16 cellular contexts compared by ENCODE assay signal in genomic region chr5:141516648-141517025, GRCh38. TPM values are rescaled to one million over a fixed set of nuclear protein-coding genes. Genes with fewer than 3 reads are reported as not detected.
A peak's percentile ranks its signal among the peaks of the same experiment; 100 is the strongest.
DNase-seq lines count a peak whose midpoint lies in the region; ATAC-seq, FAIRE-seq and TF ChIP-seq lines count a peak whose summit lies in the region.
"Had no signal": no experiment of that assay in that cellular context is flagged by ENCODE, and none has a peak within 500 bp of the region (broad histone marks: within the 10 kb centered on the region; RNA-seq: fewer than 3 reads in every experiment).

No MANE protein-coding gene starts in this region.

- no peak overlapping the region; the same call in 1 of the 2 replicates for H2BK15ac ChIP-seq in H1 (ENCODE audit: low read length)

- no peak overlapping the region for H3K4me3 Mint-ChIP-seq in activated naive CD4-positive, alpha-beta T cell treated with anti-CD3 and anti-CD28 coated beads for 36 hours
- no peak overlapping the region for H3K4me3 Mint-ChIP-seq in natural killer cell treated with Interleukin-12 subunit alpha and Interleukin-12 subunit beta and Interleukin-15 and Interleukin-18, amount 100 ng/mL, for 72 hours
- H3K4me3 Mint-ChIP-seq in activated CD4-positive, alpha-beta T cell treated with anti-CD3 and anti-CD28 coated beads, Interleukin-2, amount 10 ng/mL, durations not matched to agents 24 days and 14 days, result no peak overlapping the region

- H3K4me2 ChIP-seq in H1 (ENCODE audit: insufficient read depth in 1 of 2, low read depth in 2 of 2, low read length in 2 of 2), result no peak overlapping the region
- H3K4me2 ChIP-seq: A549 had no signal

- no peaks in the 10 kb centered on the region for H3K9me3 Mint-ChIP-seq in activated naive CD4-positive, alpha-beta T cell treated with anti-CD3 and anti-CD28 coated beads for 36 hours
- H3K9me3 Mint-ChIP-seq in activated naive CD4-positive, alpha-beta T cell treated with anti-CD3 and anti-CD28 coated beads, Interleukin-2, amount 50 U/mL, for 72 hours, result no peaks in the 10 kb centered on the region
- no peaks in the 10 kb centered on the region for H3K9me3 Mint-ChIP-seq in natural killer cell treated with Interleukin-12 subunit alpha and Interleukin-12 subunit beta and Interleukin-15 and Interleukin-18, amount 100 ng/mL, for 72 hours
- no peaks in the 10 kb centered on the region for H3K9me3 Mint-ChIP-seq in activated CD4-positive, alpha-beta T cell treated with anti-CD3 and anti-CD28 coated beads, Interleukin-2, amount 10 ng/mL, durations not matched to agents 24 days and 14 days

- H3K18ac ChIP-seq in H1 (ENCODE audit: extremely low read depth, low read length), result no peak overlapping the region

- no peaks in the 10 kb centered on the region for H4K20me1 ChIP-seq in H1 (replicated peaks in 1 of 2; ENCODE audit: control insufficient read depth in 1 of 2, insufficient read depth in 2 of 2, low read length in 2 of 2)

- H2BK120ac ChIP-seq in H1 (replicated peaks; ENCODE audit: low read depth, low read length), result no peak overlapping the region

- H3K27ac ChIP-seq in H1 (ENCODE audit: low read depth, low read length) (no peak overlapping the region), upper lobe of left lung (peak overlapping the region in 3 of 4 donors; percentile 57 to 92 (median 91))
- H3K27ac ChIP-seq: A549 had no signal

- H3K23ac ChIP-seq in H1 (ENCODE audit: insufficient read length), result no peak overlapping the region

- H2BK12ac ChIP-seq in H1 (ENCODE audit: low read depth, low read length), result no peak overlapping the region

- H4K91ac ChIP-seq in H1 (replicated peaks; ENCODE audit: insufficient read length, low read length), result no peak overlapping the region

- 97% methylated on average over 8 of the region's 8 CpGs; no CpG with 5 or more reads in 1 of the 2 experiments for WGBS in H1 (ENCODE audit: extremely low coverage in 1 of 2, insufficient coverage in 1 of 2, insufficient read length in 1 of 2, insufficient replicate concordance in 2 of 2, low coverage in 1 of 2, low lambda C conversion rate in 2 of 2, missing lambda C conversion rate in 1 of 2), 2 experiments
- 84 to 90% methylated on average over 3 to 8 of the region's 8 CpGs for WGBS in upper lobe of left lung, 2 donors

- no peak overlapping the region for H3K56ac ChIP-seq in H1 (replicated peaks; ENCODE audit: insufficient read length, low read depth, low read length)

- POLR2A ChIA-PET in H1 (lab: Charles Lee; ENCODE audit: partially characterized antibody), result interaction anchor here (1.0 to 5.1 kb wide), 3 partner anchors 23 to 70 kb away, joined by 3 to 33 read pairs (median 3); no protein-coding TSS in a partner anchor

- no peak for TF ChIP-seq POLR2A in H1 (IDR thresholded peaks at IDR 0.05; ENCODE audit: control extremely low read depth in 1 of 2, low read depth in 2 of 2, low read length in 2 of 2)
- no peak for TF ChIP-seq POLR2A in upper lobe of left lung (IDR thresholded peaks at IDR 0.05)

- H3K27ac Mint-ChIP-seq in activated naive CD4-positive, alpha-beta T cell treated with anti-CD3 and anti-CD28 coated beads for 36 hours, result peak overlapping the region; percentile 7
- H3K27ac Mint-ChIP-seq in activated naive CD4-positive, alpha-beta T cell treated with anti-CD3 and anti-CD28 coated beads, Interleukin-2, amount 50 U/mL, for 72 hours, result no peak overlapping the region
- peak overlapping the region; percentile 65 to 86 for H3K27ac Mint-ChIP-seq in natural killer cell treated with Interleukin-12 subunit alpha and Interleukin-12 subunit beta and Interleukin-15 and Interleukin-18, amount 100 ng/mL, for 72 hours
- H3K27ac Mint-ChIP-seq in activated CD4-positive, alpha-beta T cell treated with anti-CD3 and anti-CD28 coated beads, Interleukin-2, amount 10 ng/mL, durations not matched to agents 24 days and 14 days, result no peak overlapping the region

- H4K8ac ChIP-seq in H1 (ENCODE audit: extremely low read depth, insufficient read depth, low read length), result no peak overlapping the region

- CTCF ChIA-PET in activated naive CD4-positive, alpha-beta T cell treated with anti-CD3 and anti-CD28 coated beads for 36 hours (lab: Charles Lee), result interaction anchor here (0.8 to 8.9 kb wide), 4 partner anchors 7 to 95 kb away, joined by 3 to 96 read pairs (median 18); partner anchors contain the start of genes PCDHGA11 and PCDHGA12
- CTCF ChIA-PET in H1 (lab: Charles Lee; ENCODE audit: partially characterized antibody), result interaction anchor here (0.6 to 50.9 kb wide), 19 partner anchors 6 to 334 kb away, joined by 3 to 1236 read pairs (median 7); partner anchors contain the start of genes PCDHB10, PCDHB15, PCDHB16 and PCDHGA1

- FAIRE-seq in H1 (lab: Jason Lieb, UNC), result no peak
- FAIRE-seq: A549, bronchial epithelial cell, G401.6, K562 had no signal

- no peak overlapping the region for H3K9ac ChIP-seq in H1 (replicated peaks in 1 of 4; ENCODE audit: extremely low read depth in 1 of 4, low read depth in 3 of 4, low read length in 3 of 4)

- intact Hi-C loops in activated naive CD4-positive, alpha-beta T cell treated with anti-CD3 and anti-CD28 coated beads for 36 hours (cut with micrococcal nuclease), result no loop called here
- intact Hi-C loops in activated CD4-positive, alpha-beta T cell treated with anti-CD3 and anti-CD28 coated beads, Interleukin-2, amount 10 ng/mL, durations not matched to agents 24 days and 14 days (cut with micrococcal nuclease), result no loop called here

- H3K27me3 ChIP-seq in H1 (replicated peaks in 1 of 4; ENCODE audit: control insufficient read depth in 3 of 4, extremely low read depth in 1 of 4, insufficient read depth in 3 of 4, low read length in 3 of 4) (no peaks in the 10 kb centered on the region), upper lobe of left lung (no peaks in the 10 kb centered on the region)

- H2AK5ac ChIP-seq in H1 (ENCODE audit: low read depth, low read length), result no peak overlapping the region

- H3K36me3 ChIP-seq in H1 (ENCODE audit: control insufficient read depth in 2 of 4, insufficient read depth in 4 of 4, low read length in 3 of 4) (peaks cover 4 to 22% (median 16%) of the 10 kb centered on the region in 4 experiments), upper lobe of left lung (peaks cover 2 to 58% (median 23%) of the 10 kb centered on the region in 4 donors)

- H3K4me1 Mint-ChIP-seq in activated naive CD4-positive, alpha-beta T cell treated with anti-CD3 and anti-CD28 coated beads for 36 hours (ENCODE audit: low read depth), result peaks cover 40% of the 10 kb centered on the region
- H3K4me1 Mint-ChIP-seq in natural killer cell treated with Interleukin-12 subunit alpha and Interleukin-12 subunit beta and Interleukin-15 and Interleukin-18, amount 100 ng/mL, for 72 hours (ENCODE audit: low read depth in 2 of 2), result peaks cover 54 to 59% of the 10 kb centered on the region in 2 donors
- peaks cover 34% of the 10 kb centered on the region for H3K4me1 Mint-ChIP-seq in activated CD4-positive, alpha-beta T cell treated with anti-CD3 and anti-CD28 coated beads, Interleukin-2, amount 10 ng/mL, durations not matched to agents 24 days and 14 days

- TF ChIP-seq CTCF in H1 (IDR thresholded peaks at IDR 0.05; ENCODE audit: control extremely low read depth in 1 of 3, insufficient read depth in 1 of 3, low read depth in 1 of 3, low read length in 3 of 3), result no peak
- TF ChIP-seq CTCF in upper lobe of left lung (IDR thresholded peaks at IDR 0.05), result no peak

- H3K79me1 ChIP-seq in H1 (ENCODE audit: low read depth, low read length), result no peaks in the 10 kb centered on the region

- H3K4me1 ChIP-seq in H1 (replicated peaks in 1 of 4; ENCODE audit: control insufficient read depth in 3 of 4, insufficient read depth in 4 of 4, low read length in 3 of 4), result peaks cover 3 to 23% (median 9%) of the 10 kb centered on the region in 4 experiments
- H3K4me1 ChIP-seq in upper lobe of left lung, result peaks cover 64 to 83% (median 73%) of the 10 kb centered on the region in 4 donors

- H2BK20ac ChIP-seq in H1 (ENCODE audit: low read length), result no peak overlapping the region

- TF ChIP-seq EP300 in H1 (IDR thresholded peaks at IDR 0.05; ENCODE audit: borderline replicate concordance in 1 of 2, low read depth in 2 of 2, low read length in 2 of 2) (no peak), upper lobe of left lung (IDR thresholded peaks at IDR 0.05) (no peak)

- no peaks in the 10 kb centered on the region for H3K79me2 ChIP-seq in H1 (ENCODE audit: control insufficient read depth in 1 of 2, insufficient read depth in 2 of 2, low read length in 2 of 2)

- DNase-seq in activated naive CD4-positive, alpha-beta T cell treated with anti-CD3 and anti-CD28 coated beads for 36 hours, result no peak
- no peak for DNase-seq in activated naive CD4-positive, alpha-beta T cell treated with anti-CD3 and anti-CD28 coated beads, Interleukin-2, amount 50 U/mL, for 72 hours (ENCODE audit: low spot score in 2 of 2)
- DNase-seq in H1 (ENCODE audit: low read depth in 1 of 2, low spot score in 2 of 2), result no peak
- DNase-seq in natural killer cell treated with Interleukin-12 subunit alpha and Interleukin-12 subunit beta and Interleukin-15 and Interleukin-18, amount 100 ng/mL, for 72 hours (ENCODE audit: low spot score), result no peak
- DNase-seq in upper lobe of left lung, result peak in 1 of 2 donors; percentile 60
- no peak for DNase-seq in NCI-H2107 treated with DMSO at 0.1 percent for 48 hours (lab: John Stamatoyannopoulos, UW; ENCODE audit: unreplicated experiment)
- DNase-seq in activated CD4-positive, alpha-beta T cell treated with anti-CD3 and anti-CD28 coated beads, Interleukin-2, amount 10 ng/mL, durations not matched to agents 24 days and 14 days, result no peak
- no peak for DNase-seq in activated naive CD4-positive, alpha-beta T cell treated with anti-CD3 and anti-CD28 coated beads, Interleukin-2, amount 50 U/mL, for 16 hours
- DNase-seq: kidney glomerular epithelial cell, PC-3, retina had no signal

- H3K36me3 Mint-ChIP-seq in activated naive CD4-positive, alpha-beta T cell treated with anti-CD3 and anti-CD28 coated beads for 36 hours (ENCODE audit: low read depth), result peaks cover 31% of the 10 kb centered on the region
- H3K36me3 Mint-ChIP-seq in activated naive CD4-positive, alpha-beta T cell treated with anti-CD3 and anti-CD28 coated beads, Interleukin-2, amount 50 U/mL, for 72 hours, result peaks cover 24 to 47% of the 10 kb centered on the region in 2 donors
- peaks cover 21% of the 10 kb centered on the region for H3K36me3 Mint-ChIP-seq in natural killer cell treated with Interleukin-12 subunit alpha and Interleukin-12 subunit beta and Interleukin-15 and Interleukin-18, amount 100 ng/mL, for 72 hours
- H3K36me3 Mint-ChIP-seq in activated CD4-positive, alpha-beta T cell treated with anti-CD3 and anti-CD28 coated beads, Interleukin-2, amount 10 ng/mL, durations not matched to agents 24 days and 14 days (ENCODE audit: low read depth), result peaks cover 53% of the 10 kb centered on the region

- peaks cover 15% of the 10 kb centered on the region for H3K23me2 ChIP-seq in H1 (ENCODE audit: low read depth, low read length)

- H3K9me3 ChIP-seq in H1 (ENCODE audit: insufficient read depth in 2 of 2, low read depth in 1 of 2, low read length in 1 of 2) (no peaks in the 10 kb centered on the region), upper lobe of left lung (no peaks in the 10 kb centered on the region)
- H3K9me3 ChIP-seq: A549 had no signal

- no peak overlapping the region for H2AFZ ChIP-seq in H1 (ENCODE audit: low read length)

- H4K5ac ChIP-seq in H1 (ENCODE audit: insufficient read length, low read depth, low read length), result no peak overlapping the region

- no peak for ATAC-seq in activated naive CD4-positive, alpha-beta T cell treated with anti-CD3 and anti-CD28 coated beads, Interleukin-2, amount 50 U/mL, for 72 hours
- no peak for ATAC-seq in natural killer cell treated with Interleukin-12 subunit alpha and Interleukin-12 subunit beta and Interleukin-15 and Interleukin-18, amount 100 ng/mL, for 72 hours
- no peak for ATAC-seq in upper lobe of left lung (ENCODE audit: low FRiP score in 2 of 2)
- ATAC-seq: A549, esophagus mucosa, K562, PC-3 had no signal

- TF ChIP-seq RAD21 in H1 (IDR thresholded peaks at IDR 0.05 in 1 of 2, conservative IDR thresholded peaks at IDR 0.05 in 1 of 2; ENCODE audit: low read depth in 2 of 2, low read length in 2 of 2), result no peak

- no peaks in the 10 kb centered on the region for H3K27me3 Mint-ChIP-seq in activated naive CD4-positive, alpha-beta T cell treated with anti-CD3 and anti-CD28 coated beads for 36 hours (ENCODE audit: low read depth)
- H3K27me3 Mint-ChIP-seq in natural killer cell treated with Interleukin-12 subunit alpha and Interleukin-12 subunit beta and Interleukin-15 and Interleukin-18, amount 100 ng/mL, for 72 hours, result no peaks in the 10 kb centered on the region
- H3K27me3 Mint-ChIP-seq in activated CD4-positive, alpha-beta T cell treated with anti-CD3 and anti-CD28 coated beads, Interleukin-2, amount 10 ng/mL, durations not matched to agents 24 days and 14 days, result no peaks in the 10 kb centered on the region

- peak overlapping the region; percentile 49; the same call in 1 of the 2 replicates for H2BK5ac ChIP-seq in H1 (ENCODE audit: low read depth, low read length)

- H3K14ac ChIP-seq in H1 (ENCODE audit: insufficient read length), result no peak overlapping the region

- H3K4ac ChIP-seq in H1 (replicated peaks; ENCODE audit: insufficient read length, low read depth, low read length), result no peak overlapping the region

- H3K4me3 ChIP-seq in H1 (ENCODE audit: extremely low read depth in 1 of 4, insufficient read depth in 2 of 4, low read depth in 3 of 4, low read length in 4 of 4), result no peak overlapping the region
- no peak overlapping the region for H3K4me3 ChIP-seq in upper lobe of left lung
- H3K4me3 ChIP-seq: A549, K562 had no signal

RNA-seq across cellular contexts. Expression of gene PCDHGC5, which starts 27.8 kb away (rescaled TPM):
- not detected for total RNA-seq in activated naive CD4-positive, alpha-beta T cell treated with anti-CD3 and anti-CD28 coated beads for 36 hours
- not detected for total RNA-seq in activated naive CD4-positive, alpha-beta T cell treated with anti-CD3 and anti-CD28 coated beads, Interleukin-2, amount 50 U/mL, for 72 hours
- total RNA-seq in H1 (2021; fragmentation: NEBNext Ultra II Directional; extraction: Animal tissue kit (Norgen Biotek cat#: 25700)), result 0.78 and 1.1 TPM in 2 replicates
- polyA plus RNA-seq in H1 (2011; rRNA removed), result 0.41 and 0.66 TPM in 2 replicates
- 0.28 TPM for polyA plus RNA-seq in H1 (2011; cell fraction: cytosol; rRNA removed)
- polyA plus RNA-seq in H1 (2011; cell fraction: nucleus; rRNA removed), result 4.3 TPM
- 0.28 to 0.43 TPM (median 0.35 TPM) in 4 replicates for polyA plus RNA-seq in H1 (2012, experiment 1 of 2)
- 0.14 TPM for polyA plus RNA-seq in H1 (2012, experiment 2 of 2)
- polyA plus RNA-seq in H1 (2013, experiment 1 of 2), result 0.39 TPM
- polyA plus RNA-seq in H1 (2013, experiment 2 of 2), result 0.22 TPM
- 4.3 and 5.6 TPM in 2 replicates for polyA minus RNA-seq in H1 (2011; rRNA and poly(A)+ RNA removed)
- polyA minus RNA-seq in H1 (2011; cell fraction: cytosol; rRNA and poly(A)+ RNA removed), result 0.37 TPM
- 11.0 TPM for polyA minus RNA-seq in H1 (2011; cell fraction: nucleus; rRNA and poly(A)+ RNA removed)
- under 1 TPM in 1 of 2 donors, not detected in 1; 0.17 TPM for total RNA-seq in natural killer cell treated with Interleukin-12 subunit alpha and Interleukin-12 subunit beta and Interleukin-15 and Interleukin-18, amount 100 ng/mL, for 72 hours
- 10 to 100 TPM in 1 of 6 donors, 1 to 10 TPM in 3, under 1 TPM in 2; 0.61 to 11.5 (median 1.4) TPM for total RNA-seq in upper lobe of left lung
- not detected in 2 replicates for total RNA-seq in activated CD4-positive, alpha-beta T cell treated with anti-CD3 and anti-CD28 coated beads, Interleukin-2, amount 10 ng/mL, durations not matched to agents 24 days and 14 days
- total RNA-seq: K562 had no signal
- polyA plus RNA-seq: A549, K562 had no signal

RNA-seq across cellular contexts. Expression of gene PCDHGC4, which starts 31.8 kb away (rescaled TPM):
- not detected for total RNA-seq in activated naive CD4-positive, alpha-beta T cell treated with anti-CD3 and anti-CD28 coated beads for 36 hours
- not detected for total RNA-seq in activated naive CD4-positive, alpha-beta T cell treated with anti-CD3 and anti-CD28 coated beads, Interleukin-2, amount 50 U/mL, for 72 hours
- total RNA-seq in H1 (2021; fragmentation: NEBNext Ultra II Directional; extraction: Animal tissue kit (Norgen Biotek cat#: 25700)), result 2.4 and 2.6 TPM in 2 replicates
- 2.1 and 2.8 TPM in 2 replicates for polyA plus RNA-seq in H1 (2011; rRNA removed)
- polyA plus RNA-seq in H1 (2011; cell fraction: cytosol; rRNA removed), result 2.2 TPM
- polyA plus RNA-seq in H1 (2011; cell fraction: nucleus; rRNA removed), result 5.0 TPM
- 1.8 to 2.4 TPM (median 2.0 TPM) in 4 replicates for polyA plus RNA-seq in H1 (2012, experiment 1 of 2)
- polyA plus RNA-seq in H1 (2012, experiment 2 of 2), result 1.7 TPM
- 4.1 TPM for polyA plus RNA-seq in H1 (2013, experiment 1 of 2)
- 3.1 TPM for polyA plus RNA-seq in H1 (2013, experiment 2 of 2)
- polyA minus RNA-seq in H1 (2011; rRNA and poly(A)+ RNA removed), result 8.5 and 9.4 TPM in 2 replicates
- polyA minus RNA-seq in H1 (2011; cell fraction: cytosol; rRNA and poly(A)+ RNA removed), result 3.4 TPM
- 12.8 TPM for polyA minus RNA-seq in H1 (2011; cell fraction: nucleus; rRNA and poly(A)+ RNA removed)
- under 1 TPM in 1 of 2 donors, not detected in 1; 0.26 TPM for total RNA-seq in natural killer cell treated with Interleukin-12 subunit alpha and Interleukin-12 subunit beta and Interleukin-15 and Interleukin-18, amount 100 ng/mL, for 72 hours
- total RNA-seq in upper lobe of left lung, result 10 to 100 TPM in 1 of 6 donors, 1 to 10 TPM in 4, under 1 TPM in 1; 0.69 to 24.7 (median 1.8) TPM
- total RNA-seq in activated CD4-positive, alpha-beta T cell treated with anti-CD3 and anti-CD28 coated beads, Interleukin-2, amount 10 ng/mL, durations not matched to agents 24 days and 14 days, result not detected in 2 replicates
- polyA plus RNA-seq: K562 had no signal

RNA-seq across cellular contexts. Expression of gene PCDHGC3, which starts 40.9 kb away (rescaled TPM):
- under 1 TPM; 0.12 to 0.17 TPM for total RNA-seq in activated naive CD4-positive, alpha-beta T cell treated with anti-CD3 and anti-CD28 coated beads for 36 hours
- total RNA-seq in activated naive CD4-positive, alpha-beta T cell treated with anti-CD3 and anti-CD28 coated beads, Interleukin-2, amount 50 U/mL, for 72 hours, result under 1 TPM in 1 of 2 donors, not detected in 1; 0.19 TPM
- 18.6 and 19.6 TPM in 2 replicates for total RNA-seq in H1 (2021; fragmentation: NEBNext Ultra II Directional; extraction: Animal tissue kit (Norgen Biotek cat#: 25700))
- polyA plus RNA-seq in H1 (2011; rRNA removed), result 4.7 and 11.3 TPM in 2 replicates
- 4.5 TPM for polyA plus RNA-seq in H1 (2011; cell fraction: cytosol; rRNA removed)
- polyA plus RNA-seq in H1 (2011; cell fraction: nucleus; rRNA removed), result 7.3 TPM
- 25.4 to 29.6 TPM (median 28.0 TPM) in 4 replicates for polyA plus RNA-seq in H1 (2012, experiment 1 of 2)
- polyA plus RNA-seq in H1 (2012, experiment 2 of 2), result 27.0 TPM
- 56.3 TPM for polyA plus RNA-seq in H1 (2013, experiment 1 of 2)
- polyA plus RNA-seq in H1 (2013, experiment 2 of 2), result 50.4 TPM
- 8.8 and 9.8 TPM in 2 replicates for polyA minus RNA-seq in H1 (2011; rRNA and poly(A)+ RNA removed)
- 5.9 TPM for polyA minus RNA-seq in H1 (2011; cell fraction: cytosol; rRNA and poly(A)+ RNA removed)
- polyA minus RNA-seq in H1 (2011; cell fraction: nucleus; rRNA and poly(A)+ RNA removed), result 14.3 TPM
- 1 to 10 TPM in 1 of 2 donors, under 1 TPM in 1; 0.33 to 1.8 TPM for total RNA-seq in natural killer cell treated with Interleukin-12 subunit alpha and Interleukin-12 subunit beta and Interleukin-15 and Interleukin-18, amount 100 ng/mL, for 72 hours
- total RNA-seq in upper lobe of left lung, result 100 to 1,000 TPM in 1 of 6 donors, 10 to 100 TPM in 5; 26.4 to 116 (median 50.1) TPM
- 0.24 and 0.58 TPM in 2 replicates for total RNA-seq in activated CD4-positive, alpha-beta T cell treated with anti-CD3 and anti-CD28 coated beads, Interleukin-2, amount 10 ng/mL, durations not matched to agents 24 days and 14 days
- polyA plus RNA-seq: K562 had no signal

Comparison
In these comparisons a context has a peak if more than half of its experiments do, and no peak if none do; other contexts are left out.
1. H3K27ac Mint-ChIP-seq: peak in activated naive CD4-positive, alpha-beta T cell treated with anti-CD3 and anti-CD28 coated beads for 36 hours (single experiment) and natural killer cell treated with Interleukin-12 subunit alpha and Interleukin-12 subunit beta and Interleukin-15 and Interleukin-18, amount 100 ng/mL, for 72 hours (2 of 2); none in activated naive CD4-positive, alpha-beta T cell treated with anti-CD3 and anti-CD28 coated beads, Interleukin-2, amount 50 U/mL, for 72 hours (0 of 2) and activated CD4-positive, alpha-beta T cell treated with anti-CD3 and anti-CD28 coated beads, Interleukin-2, amount 10 ng/mL, durations not matched to agents 24 days and 14 days (single experiment).